In the genomic region with DNA sequence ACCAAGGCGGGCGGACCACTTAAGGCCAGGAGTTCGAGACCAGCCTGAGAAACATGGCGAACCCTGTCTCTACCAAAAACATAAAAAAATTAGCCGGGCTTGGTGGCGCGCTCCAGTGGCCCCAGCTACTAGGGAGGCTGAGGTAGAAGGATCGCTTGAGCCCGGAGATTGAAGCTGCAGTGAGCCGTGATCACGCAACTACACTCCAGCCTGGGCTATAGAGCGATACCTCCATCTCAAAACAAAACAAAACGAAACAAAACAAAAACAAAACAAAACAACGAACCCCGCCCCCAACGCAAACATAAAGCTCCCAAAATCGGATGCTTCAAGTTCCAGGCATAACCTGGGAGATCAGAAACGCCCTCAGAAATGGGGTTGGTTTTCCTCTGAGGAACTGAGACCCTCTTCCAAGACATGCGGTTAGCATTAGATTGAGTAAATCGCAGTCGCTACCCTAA, we compare ENCODE assay signal across 8 cellular contexts. TPM values are rescaled to one million over a fixed set of nuclear protein-coding genes. Genes with fewer than 3 reads are reported as not detected.
DNase-seq lines count a peak whose midpoint lies in the region; ATAC-seq and TF ChIP-seq lines count a peak whose summit lies in the region.

No MANE protein-coding gene starts in this region.

- peak overlapping the region; percentile 86 for H2AFZ ChIP-seq in SU-DHL-6 (ENCODE audit: low read depth, low read length, severe bottlenecking)
- H2AFZ ChIP-seq in fibroblast of lung (ENCODE audit: low read length): peak overlapping the region; percentile 96

- H3K4me1 ChIP-seq in fibroblast of lung (ENCODE audit: control insufficient read depth, extremely low read depth, insufficient read depth, low read length) (peaks cover 2% of the 10 kb centered on the region), psoas muscle (peaks cover 22% of the 10 kb centered on the region)

- 66 to 72% (median 71%) methylated on average over 21 of the region's 21 CpGs for WGBS in psoas muscle, 3 donors

- DNase-seq in GM12864 (ENCODE audit: low read depth) (no peak), fibroblast of lung (ENCODE audit: low read depth in 2 of 2) (no peak), psoas muscle (no peak), GM19240 (ENCODE audit: insufficient read length, low spot score) (no peak), NCI-H2227 (lab: John Stamatoyannopoulos, UW; ENCODE audit: unreplicated experiment) (no peak), NCI-H1930 (lab: John Stamatoyannopoulos, UW) (no peak)

- no peaks in the 10 kb centered on the region for H4K20me1 ChIP-seq in SU-DHL-6 (ENCODE audit: low read depth, low read length)
- no peaks in the 10 kb centered on the region for H4K20me1 ChIP-seq in fibroblast of lung (ENCODE audit: control insufficient read depth, extremely low read depth, insufficient read depth, low read length)

- H3K4me3 ChIP-seq in GM12864 (ENCODE audit: low read depth, low read length): peak overlapping the region; percentile 58
- H3K4me3 ChIP-seq in SU-DHL-6 (ENCODE audit: insufficient read depth, low read length, poor library complexity, severe bottlenecking): peak overlapping the region; percentile 69
- peak overlapping the region; percentile 51 to 81 (median 72) for H3K4me3 ChIP-seq in fibroblast of lung (replicated peaks in 1 of 4; ENCODE audit: control extremely low read depth in 1 of 4, insufficient read depth in 1 of 4, low read depth in 3 of 4, low read length in 4 of 4)
- H3K4me3 ChIP-seq in psoas muscle: peak overlapping the region; percentile 94

- H3K27me3 ChIP-seq in SU-DHL-6 (ENCODE audit: low read length): no peaks in the 10 kb centered on the region
- no peaks in the 10 kb centered on the region for H3K27me3 ChIP-seq in fibroblast of lung (ENCODE audit: control insufficient read depth, insufficient read depth, low read length)
- H3K27me3 ChIP-seq in psoas muscle (ENCODE audit: insufficient read depth in 3 of 3, low read length in 2 of 3): no peaks in the 10 kb centered on the region

- H3F3A ChIP-seq in SU-DHL-6 (ENCODE audit: insufficient read depth): 0 out of 2 replicates have a peak, but pooled peaks cover 8% of the 10 kb centered on the region

- H3K9ac ChIP-seq in SU-DHL-6 (ENCODE audit: low read length) (peak overlapping the region; percentile 59), fibroblast of lung (ENCODE audit: insufficient read depth, low read length) (peak overlapping the region; percentile 72)

- TF ChIP-seq CTCF in GM12864 (IDR thresholded peaks at IDR 0.05; ENCODE audit: low read depth, low read length, missing control alignments): no peak
- no peak for TF ChIP-seq CTCF in SU-DHL-6 (IDR thresholded peaks at IDR 0.05; ENCODE audit: insufficient read depth, low read length, poor library complexity, severe bottlenecking)
- no peak for TF ChIP-seq CTCF in fibroblast of lung (conservative IDR thresholded peaks at IDR 0.05 in 1 of 2, IDR thresholded peaks at IDR 0.05 in 1 of 2; ENCODE audit: low read depth in 1 of 2, low read length in 2 of 2)
- TF ChIP-seq CTCF in psoas muscle (IDR thresholded peaks at IDR 0.05): no peak

- no peaks in the 10 kb centered on the region for H3K36me3 ChIP-seq in SU-DHL-6 (ENCODE audit: low read length)
- peaks cover 4% of the 10 kb centered on the region for H3K36me3 ChIP-seq in fibroblast of lung (ENCODE audit: control insufficient read depth, insufficient read depth, low read length)
- no peaks in the 10 kb centered on the region for H3K36me3 ChIP-seq in psoas muscle (ENCODE audit: insufficient read depth in 1 of 2, low read depth in 1 of 2)

- ATAC-seq in psoas muscle (no peak), HG03520 (IDR thresholded peaks at IDR 0.05; ENCODE audit: unreplicated experiment) (no peak)

- intact Hi-C loops in psoas muscle (cut with DNase I): loop anchor here in 1 of 2 donors (2.0 kb wide), 1 partner anchor 40 kb away; no protein-coding TSS in a partner anchor

- H3K4me2 ChIP-seq in SU-DHL-6 (ENCODE audit: low read depth, low read length, poor library complexity, severe bottlenecking): peak overlapping the region; percentile 72
- peak overlapping the region; percentile 85 for H3K4me2 ChIP-seq in fibroblast of lung (ENCODE audit: extremely low read depth, insufficient read depth, low read length)

- peaks cover 39% of the 10 kb centered on the region for H3K79me2 ChIP-seq in SU-DHL-6 (ENCODE audit: insufficient read depth, low read length)
- peaks cover 35% of the 10 kb centered on the region for H3K79me2 ChIP-seq in fibroblast of lung (ENCODE audit: control insufficient read depth, insufficient read depth, low read length)

- no peaks in the 10 kb centered on the region for H3K9me2 ChIP-seq in SU-DHL-6 (replicated peaks; ENCODE audit: insufficient read depth, low read length)

- H3K27ac ChIP-seq in SU-DHL-6 (ENCODE audit: low read depth, low read length) (no peak overlapping the region), fibroblast of lung (ENCODE audit: insufficient read depth, low read length) (peak overlapping the region; percentile 96), psoas muscle (peak overlapping the region; percentile 91)

- H3K9me3 ChIP-seq in SU-DHL-6 (ENCODE audit: insufficient read depth, low read length): no peaks in the 10 kb centered on the region
- no peaks in the 10 kb centered on the region for H3K9me3 ChIP-seq in fibroblast of lung (ENCODE audit: control insufficient read depth, insufficient read depth, low read depth, low read length)
- no peaks in the 10 kb centered on the region for H3K9me3 ChIP-seq in psoas muscle

RNA-seq across cellular contexts. Expression of a gene that starts 0.6 kb away (rescaled TPM):
- total RNA-seq in fibroblast of lung: 5.0 and 5.4 TPM in 2 replicates
- polyA plus RNA-seq in fibroblast of lung: 6.9 and 8.9 TPM in 2 replicates
- 9.0 and 9.9 TPM in 2 replicates for polyA plus RNA-seq in fibroblast of lung (2012)
- 6.2 and 10.5 TPM in 2 replicates for polyA minus RNA-seq in fibroblast of lung (ENCODE audit: low replicate concordance)
- 1 to 10 TPM; 4.9 to 5.9 (median 5.4) TPM for total RNA-seq in psoas muscle
- 10 to 100 TPM in 1 of 3 donors, 1 to 10 TPM in 2; 4.0 to 10.4 (median 7.0) TPM for polyA plus RNA-seq in psoas muscle

RNA-seq across cellular contexts. Expression of a gene that starts 0.9 kb away (rescaled TPM):
- 190 and 247 TPM in 2 replicates for total RNA-seq in fibroblast of lung
- polyA plus RNA-seq in fibroblast of lung: 59.0 and 61.6 TPM in 2 replicates
- 81.1 and 84.5 TPM in 2 replicates for polyA plus RNA-seq in fibroblast of lung (2012)
- polyA minus RNA-seq in fibroblast of lung (ENCODE audit: low replicate concordance): 259 and 321 TPM in 2 replicates
- 100 to 1,000 TPM in 3 of 4 donors, 10 to 100 TPM in 1; 100.0 to 130 (median 111) TPM for total RNA-seq in psoas muscle
- polyA plus RNA-seq in psoas muscle: 100 to 1,000 TPM in 1 of 3 donors, 10 to 100 TPM in 2; 68.9 to 102 (median 92.8) TPM

RNA-seq across cellular contexts. Expression of a gene that starts 21.9 kb away (rescaled TPM):
- total RNA-seq in fibroblast of lung (80.9 and 90.3 TPM in 2 replicates), psoas muscle (10 to 100 TPM; 74.9 to 91.2 (median 80.4) TPM)
- polyA plus RNA-seq in fibroblast of lung (137 and 183 TPM in 2 replicates), psoas muscle (100 to 1,000 TPM; 101 to 223 (median 141) TPM)
- 152 and 213 TPM in 2 replicates for polyA plus RNA-seq in fibroblast of lung (2012)
- 208 and 507 TPM in 2 replicates for polyA minus RNA-seq in fibroblast of lung (ENCODE audit: low replicate concordance)

RNA-seq across cellular contexts. Expression of a gene that starts 24.5 kb away (rescaled TPM):
- total RNA-seq in fibroblast of lung (not detected in 2 replicates), psoas muscle (not detected)
- polyA plus RNA-seq in fibroblast of lung (not detected in 2 replicates), psoas muscle (not detected)
- polyA plus RNA-seq in fibroblast of lung (2012): not detected in 2 replicates
- polyA minus RNA-seq in fibroblast of lung (ENCODE audit: low replicate concordance): not detected in 2 replicates

RNA-seq across cellular contexts. Expression of a gene that starts 31.3 kb away (rescaled TPM):
- total RNA-seq in fibroblast of lung (20.8 and 24.8 TPM in 2 replicates), psoas muscle (10 to 100 TPM; 32.7 to 45.7 (median 37.1) TPM)
- polyA plus RNA-seq in fibroblast of lung (97.2 and 174 TPM in 2 replicates), psoas muscle (10 to 100 TPM; 33.0 to 49.2 (median 43.0) TPM)
- polyA plus RNA-seq in fibroblast of lung (2012): 67.6 and 112 TPM in 2 replicates
- 10.2 and 60.4 TPM in 2 replicates for polyA minus RNA-seq in fibroblast of lung (ENCODE audit: low replicate concordance)
